8 cellular contexts compared by ENCODE assay signal in genomic region chr19:14059093-14059480, GRCh38. TPM values are rescaled to one million over a fixed set of nuclear protein-coding genes. Genes with fewer than 3 reads are reported as not detected.
A peak's percentile ranks its signal among the peaks of the same experiment; 100 is the strongest.
DNase-seq lines count a peak whose midpoint lies in the region; ATAC-seq and TF ChIP-seq lines count a peak whose summit lies in the region.

No MANE protein-coding gene starts in this region.

- peak overlapping the region; percentile 34 for H3K4me3 Mint-ChIP-seq in activated T-helper 2 cell treated with anti-CD3 and anti-CD28 coated beads, Interferon-gamma antibody, Interleukin-2, Interleukin-4, amounts not matched to agents 10 μg/mL and 5 μg/mL and 100 μg/mL, durations not matched to agents 14 hours and 24 hours and 36 hours (ENCODE audit: low read depth)
- H3K4me3 Mint-ChIP-seq in immature natural killer cell = peak overlapping the region in 3 of 5 donors; percentile 21 to 50 (median 44)

- H3K9me3 ChIP-seq in A673 (ENCODE audit: low read depth, low read length, poor library complexity, severe bottlenecking) = no peaks in the 10 kb centered on the region
- no peaks in the 10 kb centered on the region for H3K9me3 ChIP-seq in upper lobe of left lung
- no peaks in the 10 kb centered on the region for H3K9me3 ChIP-seq in mesenchymal stem cell (ENCODE audit: control insufficient read depth, low read length)

- no TSS peak for BruUV-seq in A673 (replicated peaks; lab: Mats Ljungman, UMichigan)

- H2AK5ac ChIP-seq in mesenchymal stem cell (ENCODE audit: low read length, severe bottlenecking) = no peak overlapping the region

- WGBS in upper lobe of left lung, 2 donors = 24 to 56% methylated on average over 3 to 15 of the region's 15 CpGs
- 33% methylated on average over 13 of the region's 15 CpGs for WGBS in mesenchymal stem cell

- H2BK120ac ChIP-seq in mesenchymal stem cell (ENCODE audit: low read depth, low read length) = no peak overlapping the region

- POLR2A ChIA-PET in A673 (lab: Charles Lee; ENCODE audit: low non-redundant PET) = no interaction called here

- H3K23ac ChIP-seq in mesenchymal stem cell (ENCODE audit: low read length in 2 of 2) = no peak overlapping the region

- H3K27me3 Mint-ChIP-seq in activated T-helper 2 cell treated with anti-CD3 and anti-CD28 coated beads, Interferon-gamma antibody, Interleukin-2, Interleukin-4, amounts not matched to agents 10 μg/mL and 5 μg/mL and 100 μg/mL, durations not matched to agents 14 hours and 24 hours and 36 hours (ENCODE audit: low read depth) = peaks cover 36% of the 10 kb centered on the region
- peaks cover 7 to 19% (median 14%) of the 10 kb centered on the region in 3 donors for H3K27me3 Mint-ChIP-seq in immature natural killer cell (ENCODE audit: low read depth in 3 of 3)

- no peak overlapping the region for H3K27ac Mint-ChIP-seq in activated T-helper 2 cell treated with anti-CD3 and anti-CD28 coated beads, Interferon-gamma antibody, Interleukin-2, Interleukin-4, amounts not matched to agents 10 μg/mL and 5 μg/mL and 100 μg/mL, durations not matched to agents 14 hours and 24 hours and 36 hours
- H3K27ac Mint-ChIP-seq in immature natural killer cell = no peak overlapping the region

- H3K4me1 ChIP-seq in A673 (ENCODE audit: insufficient read depth, low read length, poor library complexity, severe bottlenecking) = peaks cover 12% of the 10 kb centered on the region
- peaks cover 10 to 24% (median 17%) of the 10 kb centered on the region in 4 donors for H3K4me1 ChIP-seq in upper lobe of left lung
- peaks cover 21% of the 10 kb centered on the region for H3K4me1 ChIP-seq in mesenchymal stem cell (ENCODE audit: control insufficient read depth, insufficient read depth, low read depth, low read length)

- no peak overlapping the region for H3K9ac ChIP-seq in mesenchymal stem cell (ENCODE audit: low read length)

- peak; percentile 34 for DNase-seq in A673 (ENCODE audit: low spot score)
- no peak for DNase-seq in HL-60 (ENCODE audit: low read depth in 1 of 2, low spot score in 1 of 2)
- no peak for DNase-seq in activated T-helper 2 cell treated with anti-CD3 and anti-CD28 coated beads, Interferon-gamma antibody, Interleukin-2, Interleukin-4, amounts not matched to agents 10 μg/mL and 5 μg/mL and 100 μg/mL, durations not matched to agents 14 hours and 24 hours and 36 hours (ENCODE audit: low spot score)
- peak in 2 of 3 donors; percentile 33 to 40 for DNase-seq in immature natural killer cell
- DNase-seq in upper lobe of left lung = no peak
- DNase-seq in putamen (ENCODE audit: low spot score) = no peak
- DNase-seq in mesenchymal stem cell = no peak

- no peak overlapping the region for H2BK5ac ChIP-seq in mesenchymal stem cell (ENCODE audit: low read depth, low read length, poor library complexity, severe bottlenecking)

- no peak overlapping the region for H2AFZ ChIP-seq in mesenchymal stem cell (ENCODE audit: low read depth, low read length)

- peaks cover 6% of the 10 kb centered on the region for H3K36me3 Mint-ChIP-seq in activated T-helper 2 cell treated with anti-CD3 and anti-CD28 coated beads, Interferon-gamma antibody, Interleukin-2, Interleukin-4, amounts not matched to agents 10 μg/mL and 5 μg/mL and 100 μg/mL, durations not matched to agents 14 hours and 24 hours and 36 hours (ENCODE audit: low read depth)
- H3K36me3 Mint-ChIP-seq in immature natural killer cell = peaks cover 0 to 2% (median 1%) of the 10 kb centered on the region in 3 donors

- H3K14ac ChIP-seq in mesenchymal stem cell (ENCODE audit: low read length in 2 of 2) = no peak overlapping the region

- no peaks in the 10 kb centered on the region for H3K9me3 Mint-ChIP-seq in activated T-helper 2 cell treated with anti-CD3 and anti-CD28 coated beads, Interferon-gamma antibody, Interleukin-2, Interleukin-4, amounts not matched to agents 10 μg/mL and 5 μg/mL and 100 μg/mL, durations not matched to agents 14 hours and 24 hours and 36 hours
- no peaks in the 10 kb centered on the region for H3K9me3 Mint-ChIP-seq in immature natural killer cell

- TF ChIP-seq CTCF in A673 (conservative IDR thresholded peaks at IDR 0.05; ENCODE audit: low read depth, low read length) = peak; percentile 78
- TF ChIP-seq CTCF in HL-60 (IDR thresholded peaks at IDR 0.05; ENCODE audit: insufficient read depth, low read length) = peak; percentile 67
- peak; percentile 26 to 54 (median 42) for TF ChIP-seq CTCF in upper lobe of left lung (IDR thresholded peaks at IDR 0.05)

- H3K79me1 ChIP-seq in mesenchymal stem cell (replicated peaks; ENCODE audit: low read length, poor library complexity, severe bottlenecking) = no peaks in the 10 kb centered on the region

- no peak for TF ChIP-seq POLR2A in upper lobe of left lung (IDR thresholded peaks at IDR 0.05)

- H2BK12ac ChIP-seq in mesenchymal stem cell (ENCODE audit: low read length in 2 of 2) = no peak overlapping the region

- H3K4me2 ChIP-seq in mesenchymal stem cell (ENCODE audit: low read length, poor library complexity, severe bottlenecking) = no peak overlapping the region

- no peak overlapping the region for H3K27ac ChIP-seq in A673 (ENCODE audit: low read depth, low read length, poor library complexity, severe bottlenecking)
- H3K27ac ChIP-seq in HL-60 (replicated peaks) = no peak overlapping the region
- no peak overlapping the region for H3K27ac ChIP-seq in upper lobe of left lung
- no peak overlapping the region for H3K27ac ChIP-seq in mesenchymal stem cell (ENCODE audit: low read length, poor library complexity, severe bottlenecking)

- intact Hi-C loops in A673 (cut with micrococcal nuclease; ENCODE audit: unreplicated experiment) = no loop called here
- intact Hi-C loops in activated T-helper 2 cell treated with anti-CD3 and anti-CD28 coated beads, Interferon-gamma antibody, Interleukin-2, Interleukin-4, amounts not matched to agents 10 μg/mL and 5 μg/mL and 100 μg/mL, durations not matched to agents 14 hours and 24 hours and 36 hours (cut with micrococcal nuclease) = no loop called here

- no peaks in the 10 kb centered on the region for H3K36me3 ChIP-seq in A673 (ENCODE audit: insufficient read depth, low read length, poor library complexity, severe bottlenecking)
- no peaks in the 10 kb centered on the region for H3K36me3 ChIP-seq in upper lobe of left lung
- H3K36me3 ChIP-seq in mesenchymal stem cell (ENCODE audit: control insufficient read depth in 1 of 2, insufficient read depth in 2 of 2, low read depth in 1 of 2, low read length in 2 of 2) = no peaks in the 10 kb centered on the region

- no peak overlapping the region for H3K4me3 ChIP-seq in A673 (ENCODE audit: low read depth, low read length, poor library complexity, severe bottlenecking)
- no peak overlapping the region for H3K4me3 ChIP-seq in HL-60 (replicated peaks; ENCODE audit: insufficient read depth, low read length)
- no peak overlapping the region for H3K4me3 ChIP-seq in upper lobe of left lung
- no peak overlapping the region for H3K4me3 ChIP-seq in mesenchymal stem cell (ENCODE audit: insufficient read depth in 1 of 2, low read depth in 1 of 2, low read length in 2 of 2)

- no peak for TF ChIP-seq EP300 in upper lobe of left lung (IDR thresholded peaks at IDR 0.05)

- H3K27me3 ChIP-seq in A673 (replicated peaks; ENCODE audit: insufficient read depth, low read depth, low read length, poor library complexity) = no peaks in the 10 kb centered on the region
- peaks cover 26% of the 10 kb centered on the region for H3K27me3 ChIP-seq in HL-60 (ENCODE audit: insufficient read depth, poor library complexity, severe bottlenecking)
- peaks cover 0 to 20% (median 2%) of the 10 kb centered on the region in 4 donors for H3K27me3 ChIP-seq in upper lobe of left lung
- peaks cover 34 to 59% of the 10 kb centered on the region in 2 experiments for H3K27me3 ChIP-seq in mesenchymal stem cell (ENCODE audit: control insufficient read depth in 1 of 2, insufficient read depth in 1 of 2, low read length in 2 of 2)

- CTCF ChIA-PET in A673 (lab: Charles Lee) = interaction anchor here (0.6 to 1.0 kb wide), 5 partner anchors 10 to 72 kb away, joined by 3 to 7 read pairs (median 3); partner anchors contain the start of gene IL27RA

- H3K4ac ChIP-seq in mesenchymal stem cell (ENCODE audit: low read depth in 1 of 2, low read length in 2 of 2) = no peak overlapping the region

- H3K18ac ChIP-seq in mesenchymal stem cell (ENCODE audit: low read depth in 1 of 2, low read length in 2 of 2) = no peak overlapping the region

- H4K8ac ChIP-seq in mesenchymal stem cell (ENCODE audit: low read length) = no peak overlapping the region

- no peak overlapping the region for H4K91ac ChIP-seq in mesenchymal stem cell (ENCODE audit: low read length)

- H2BK15ac ChIP-seq in mesenchymal stem cell (ENCODE audit: low read depth, poor library complexity, severe bottlenecking) = no peak overlapping the region

- ATAC-seq in upper lobe of left lung (ENCODE audit: low FRiP score in 2 of 2) = no peak
- no peak for ATAC-seq in GM18868 (IDR thresholded peaks at IDR 0.05; ENCODE audit: unreplicated experiment)

- peaks cover 16% of the 10 kb centered on the region for H3K4me1 Mint-ChIP-seq in activated T-helper 2 cell treated with anti-CD3 and anti-CD28 coated beads, Interferon-gamma antibody, Interleukin-2, Interleukin-4, amounts not matched to agents 10 μg/mL and 5 μg/mL and 100 μg/mL, durations not matched to agents 14 hours and 24 hours and 36 hours (ENCODE audit: low read depth)
- H3K4me1 Mint-ChIP-seq in immature natural killer cell = peaks cover 10 to 16% of the 10 kb centered on the region in 2 donors

RNA-seq across cellular contexts. Expression of gene PALM3, which starts 2.8 kb away (rescaled TPM):
- total RNA-seq in A673 (2021) (18.5 and 21.8 TPM in 2 replicates), upper lobe of left lung (100 to 1,000 TPM in 1 of 6 donors, 10 to 100 TPM in 2, 1 to 10 TPM in 2, under 1 TPM in 1; 0.15 to 123 (median 11.0) TPM)
- total RNA-seq in activated T-helper 2 cell treated with anti-CD3 and anti-CD28 coated beads, Interferon-gamma antibody, Interleukin-2, Interleukin-4, amounts not matched to agents 10 μg/mL and 5 μg/mL and 100 μg/mL, durations not matched to agents 14 hours and 24 hours and 36 hours = 0.34 TPM in 1 of 2 replicates, not detected in the other
- not detected for polyA plus RNA-seq in immature natural killer cell
- polyA plus RNA-seq in mesenchymal stem cell (2013, experiment 1 of 2) = 0.43 TPM
- polyA plus RNA-seq in mesenchymal stem cell (2013, experiment 2 of 2) = 0.51 TPM

RNA-seq across cellular contexts. Expression of gene MISP3, which starts 13.5 kb away (rescaled TPM):
- total RNA-seq in A673 (2021) (0.26 and 0.61 TPM in 2 replicates), upper lobe of left lung (10 to 100 TPM in 3 of 6 donors, 1 to 10 TPM in 3; 7.9 to 31.2 (median 12.3) TPM)
- 5.3 and 5.5 TPM in 2 replicates for total RNA-seq in activated T-helper 2 cell treated with anti-CD3 and anti-CD28 coated beads, Interferon-gamma antibody, Interleukin-2, Interleukin-4, amounts not matched to agents 10 μg/mL and 5 μg/mL and 100 μg/mL, durations not matched to agents 14 hours and 24 hours and 36 hours
- 1 to 10 TPM in 2 of 3 donors, under 1 TPM in 1; 0.62 to 2.9 (median 2.1) TPM for polyA plus RNA-seq in immature natural killer cell
- polyA plus RNA-seq in mesenchymal stem cell (2013, experiment 1 of 2) = 0.68 TPM
- polyA plus RNA-seq in mesenchymal stem cell (2013, experiment 2 of 2) = 0.47 TPM

RNA-seq across cellular contexts. Expression of gene C19orf67, which starts 26.5 kb away (rescaled TPM):
- not detected in 2 replicates for total RNA-seq in A673 (2021)
- 0.46 and 0.75 TPM in 2 replicates for total RNA-seq in activated T-helper 2 cell treated with anti-CD3 and anti-CD28 coated beads, Interferon-gamma antibody, Interleukin-2, Interleukin-4, amounts not matched to agents 10 μg/mL and 5 μg/mL and 100 μg/mL, durations not matched to agents 14 hours and 24 hours and 36 hours
- not detected for polyA plus RNA-seq in immature natural killer cell
- under 1 TPM in 1 of 6 donors, not detected in 5; 0.40 TPM for total RNA-seq in upper lobe of left lung
- not detected for polyA plus RNA-seq in mesenchymal stem cell (2013, experiment 1 of 2)
- polyA plus RNA-seq in mesenchymal stem cell (2013, experiment 2 of 2) = not detected

RNA-seq across cellular contexts. Expression of gene IL27RA, which starts 27.5 kb away (rescaled TPM):
- 5.4 and 6.0 TPM in 2 replicates for total RNA-seq in A673 (2021)
- total RNA-seq in activated T-helper 2 cell treated with anti-CD3 and anti-CD28 coated beads, Interferon-gamma antibody, Interleukin-2, Interleukin-4, amounts not matched to agents 10 μg/mL and 5 μg/mL and 100 μg/mL, durations not matched to agents 14 hours and 24 hours and 36 hours = 76.6 and 79.1 TPM in 2 replicates
- polyA plus RNA-seq in immature natural killer cell = 10 to 100 TPM; 58.6 to 86.4 (median 69.9) TPM
- total RNA-seq in upper lobe of left lung = 10 to 100 TPM in 5 of 6 donors, 1 to 10 TPM in 1; 9.3 to 24.4 (median 14.6) TPM
- polyA plus RNA-seq in mesenchymal stem cell (2013, experiment 1 of 2) = 7.5 TPM
- polyA plus RNA-seq in mesenchymal stem cell (2013, experiment 2 of 2) = 7.9 TPM

RNA-seq across cellular contexts. Expression of gene RLN3, which starts 31.1 kb away (rescaled TPM):
- total RNA-seq in A673 (2021) (not detected in 2 replicates), upper lobe of left lung (under 1 TPM in 1 of 6 donors, not detected in 5; 0.43 TPM)
- not detected in 2 replicates for total RNA-seq in activated T-helper 2 cell treated with anti-CD3 and anti-CD28 coated beads, Interferon-gamma antibody, Interleukin-2, Interleukin-4, amounts not matched to agents 10 μg/mL and 5 μg/mL and 100 μg/mL, durations not matched to agents 14 hours and 24 hours and 36 hours
- not detected for polyA plus RNA-seq in immature natural killer cell
- not detected for polyA plus RNA-seq in mesenchymal stem cell (2013, experiment 1 of 2)
- not detected for polyA plus RNA-seq in mesenchymal stem cell (2013, experiment 2 of 2)

Comparison
In these comparisons a context has a peak if more than half of its experiments do, and no peak if none do; other contexts are left out.
1. DNase-seq: peak in A673 (single experiment) and immature natural killer cell (2 of 3); none in HL-60 (0 of 2), activated T-helper 2 cell treated with anti-CD3 and anti-CD28 coated beads, Interferon-gamma antibody, Interleukin-2, Interleukin-4, amounts not matched to agents 10 μg/mL and 5 μg/mL and 100 μg/mL, durations not matched to agents 14 hours and 24 hours and 36 hours (single experiment), upper lobe of left lung (0 of 2), putamen (single experiment) and mesenchymal stem cell (single experiment).
2. Peak in every context shown above with its lines, with median percentiles within 50 percentile points of each other: CTCF ChIP-seq.